ENCODE assay signal across 26 cellular contexts in the genomic region with DNA sequence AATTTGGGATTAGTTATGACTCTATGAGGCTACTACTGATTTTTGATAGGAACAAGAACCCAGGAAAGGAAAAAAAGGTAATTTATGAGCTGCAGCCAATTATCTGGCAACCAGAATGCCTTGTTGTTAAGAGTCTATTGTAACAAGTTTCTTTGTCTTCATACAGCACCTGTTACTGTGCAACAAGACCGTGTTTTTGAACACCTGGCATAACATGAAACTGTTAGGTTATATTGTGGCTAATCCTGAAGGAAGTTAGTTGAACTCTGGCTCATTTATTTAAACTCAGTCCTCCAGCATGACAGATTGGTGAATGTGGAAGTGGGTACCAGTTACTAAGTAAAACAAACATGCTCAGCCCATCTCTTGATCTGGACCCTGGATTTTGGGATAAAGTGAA. TPM values are rescaled to one million over a fixed set of nuclear protein-coding genes. Genes with fewer than 3 reads are reported as not detected.
DNase-seq lines count a peak whose midpoint lies in the region; ATAC-seq lines count a peak whose summit lies in the region.
"Had no signal": no experiment of that assay in that cellular context is flagged by ENCODE, and none has a peak within 500 bp of the region (broad histone marks: within the 10 kb centered on the region; RNA-seq: fewer than 3 reads in every experiment).

No MANE protein-coding gene starts in this region.

- intact Hi-C loops in right cardiac atrium (cut with DNase I): no loop called here

- no peak overlapping the region for H3K4me3 Mint-ChIP-seq in naive thymus-derived CD8-positive, alpha-beta T cell
- H3K4me3 Mint-ChIP-seq: activated B cell treated with CpG ODN at 0.5 μM for 24 hours; activated CD4-positive, alpha-beta memory T cell treated with anti-CD3 and anti-CD28 coated beads, Interleukin-2, amount 10 ng/mL, durations not matched to agents 7 days and 5 days; brain; effector memory CD8-positive, alpha-beta T cell had no signal

- H3K27ac ChIP-seq in right cardiac atrium (ENCODE audit: low read length): no peak overlapping the region
- H3K27ac ChIP-seq: A549, esophagus muscularis mucosa, lower lobe of right lung, prostate gland, RWPE1, suprapubic skin had no signal

- DNase-seq in NCI-H2171 treated with DMSO at 0.1 percent for 48 hours (lab: John Stamatoyannopoulos, UW) (peak; percentile 31), NCI-H2171 (lab: John Stamatoyannopoulos, UW) (no peak), NCI-H1105 treated with DMSO at 0.1 percent for 48 hours (lab: John Stamatoyannopoulos, UW) (peak; percentile 82), NCI-H748 treated with DMSO at 0.1 percent for 48 hours (lab: John Stamatoyannopoulos, UW) (peak; percentile 28), right cardiac atrium (no peak), cerebellar cortex (ENCODE audit: low spot score) (no peak)
- no peak for DNase-seq in naive thymus-derived CD8-positive, alpha-beta T cell
- DNase-seq: activated B cell treated with CpG ODN at 0.5 μM for 24 hours; activated CD4-positive, alpha-beta memory T cell treated with anti-CD3 and anti-CD28 coated beads, Interleukin-2, amount 10 ng/mL, durations not matched to agents 7 days and 5 days; activated gamma-delta T cell; BE2C; effector memory CD8-positive, alpha-beta T cell; HCEC 1CT; hippocampal formation; KG1; lower lobe of right lung; MV-4-11; NCI-H226 had no signal

- H3K27me3 ChIP-seq in right cardiac atrium (ENCODE audit: control insufficient read depth, insufficient read depth): no peaks in the 10 kb centered on the region
- H3K27me3 ChIP-seq: BE2C, esophagus muscularis mucosa, suprapubic skin had no signal

- no peak for ATAC-seq in naive thymus-derived CD8-positive, alpha-beta T cell
- ATAC-seq in HG03520 (IDR thresholded peaks at IDR 0.05; ENCODE audit: unreplicated experiment) (no peak), right cardiac atrium (no peak)
- ATAC-seq: A549; effector memory CD8-positive, alpha-beta T cell; lower lobe of right lung; SK-N-SH treated with all-trans-retinoic acid at 6 μM for 48 hours had no signal

- H3K9me3 ChIP-seq in right cardiac atrium (ENCODE audit: control insufficient read depth, low read length): no peaks in the 10 kb centered on the region
- H3K9me3 ChIP-seq: BE2C, prostate gland, suprapubic skin had no signal

- H3K9me3 Mint-ChIP-seq in naive thymus-derived CD8-positive, alpha-beta T cell: peaks cover 0 to 16% (median 7%) of the 10 kb centered on the region in 9 donors
- H3K9me3 Mint-ChIP-seq: activated B cell treated with CpG ODN at 0.5 μM for 24 hours; effector memory CD8-positive, alpha-beta T cell had no signal

- POLR2A ChIA-PET in naive thymus-derived CD8-positive, alpha-beta T cell (lab: Charles Lee): no interaction called here

- peaks cover 2% of the 10 kb centered on the region for H3K4me1 ChIP-seq in right cardiac atrium (ENCODE audit: control insufficient read depth, insufficient read depth, low read length)
- H3K4me1 ChIP-seq: prostate gland had no signal

- no peaks in the 10 kb centered on the region for H3K27me3 Mint-ChIP-seq in naive thymus-derived CD8-positive, alpha-beta T cell
- H3K27me3 Mint-ChIP-seq: activated B cell treated with CpG ODN at 0.5 μM for 24 hours; activated CD4-positive, alpha-beta memory T cell treated with anti-CD3 and anti-CD28 coated beads, Interleukin-2, amount 10 ng/mL, durations not matched to agents 7 days and 5 days; brain; effector memory CD8-positive, alpha-beta T cell had no signal

- H3K27ac Mint-ChIP-seq in naive thymus-derived CD8-positive, alpha-beta T cell: peak overlapping the region in 6 of 10 donors; percentile 3 to 66 (median 26)
- H3K27ac Mint-ChIP-seq: activated B cell treated with CpG ODN at 0.5 μM for 24 hours; activated CD4-positive, alpha-beta memory T cell treated with anti-CD3 and anti-CD28 coated beads, Interleukin-2, amount 10 ng/mL, durations not matched to agents 7 days and 5 days; brain; effector memory CD8-positive, alpha-beta T cell had no signal

- no peak overlapping the region for H3K4me3 ChIP-seq in right cardiac atrium (ENCODE audit: low read length)
- H3K4me3 ChIP-seq: A549, esophagus muscularis mucosa, lower lobe of right lung, prostate gland, suprapubic skin had no signal

- WGBS in right cardiac atrium: 78% methylated on average over 1 of the region's 1 CpG

- peaks cover 17 to 45% (median 38%) of the 10 kb centered on the region in 4 donors for H3K4me1 Mint-ChIP-seq in naive thymus-derived CD8-positive, alpha-beta T cell
- H3K4me1 Mint-ChIP-seq: activated CD4-positive, alpha-beta memory T cell treated with anti-CD3 and anti-CD28 coated beads, Interleukin-2, amount 10 ng/mL, durations not matched to agents 7 days and 5 days had no signal

- H3K36me3 Mint-ChIP-seq in naive thymus-derived CD8-positive, alpha-beta T cell: peaks cover 5 to 44% (median 36%) of the 10 kb centered on the region in 3 donors

RNA-seq across cellular contexts. Expression of gene RALA, which starts 33.0 kb away (rescaled TPM):
- total RNA-seq in naive thymus-derived CD8-positive, alpha-beta T cell: 10 to 100 TPM; 39.7 to 44.9 TPM
- polyA plus RNA-seq in naive thymus-derived CD8-positive, alpha-beta T cell: 10 to 100 TPM; 46.6 to 55.1 (median 48.2) TPM
- total RNA-seq in right cardiac atrium: 10 to 100 TPM; 21.0 to 23.9 (median 22.4) TPM
- polyA plus RNA-seq in right cardiac atrium: 20.9 TPM

Comparison
In these comparisons a context has a peak if more than half of its experiments do, and no peak if none do; other contexts are left out.
1. DNase-seq: peak in NCI-H2171 treated with DMSO at 0.1 percent for 48 hours (single experiment), NCI-H1105 treated with DMSO at 0.1 percent for 48 hours (single experiment) and NCI-H748 treated with DMSO at 0.1 percent for 48 hours (single experiment); none in NCI-H2171 (single experiment), naive thymus-derived CD8-positive, alpha-beta T cell (0 of 10), right cardiac atrium (0 of 3) and cerebellar cortex (single experiment).